Comparison of ENCODE assay signal across 1 cellular context in genomic region chr17:59329558-59330313, GRCh38.
TF ChIP-seq lines count a peak whose summit lies in the region.

No MANE protein-coding gene starts in this region.

TF ChIP-seq in K562, 482 proteins besides CTCF, POLR2A, EP300 and RAD21 (continued from another document and continues in another):
- TF ChIP-seq PREB (CRISPR knock-in tag; IDR thresholded peaks at IDR 0.05): no peak
- TF ChIP-seq CEBPG (CRISPR knock-in tag; IDR thresholded peaks at IDR 0.05): no peak
- TF ChIP-seq CEBPG (tag; conservative IDR thresholded peaks at IDR 0.05 in 1 of 2, IDR thresholded peaks at IDR 0.05 in 1 of 2): peak in 1 of 2 experiments; percentile 43; a peak in 1 of 4 replicates
- 0 out of 2 replicates have a peak, but pooled peaks have one; percentile 26 for TF ChIP-seq ZFX (CRISPR knock-in tag; IDR thresholded peaks at IDR 0.05)
- TF ChIP-seq USF2 (CRISPR knock-in tag; IDR thresholded peaks at IDR 0.05): no peak
- peak; percentile 88 for TF ChIP-seq HMBOX1 (IDR thresholded peaks at IDR 0.05)
- TF ChIP-seq HNRNPK (IDR thresholded peaks at IDR 0.05; ENCODE audit: low read depth, low read length, poor library complexity, severe bottlenecking): no peak
- 0 out of 4 replicates have a peak, but pooled peaks of 1 of the 2 experiments have one; percentile 11 for TF ChIP-seq FOXK2 (conservative IDR thresholded peaks at IDR 0.05 in 1 of 2, IDR thresholded peaks at IDR 0.05 in 1 of 2; ENCODE audit: low read depth in 2 of 2)
- TF ChIP-seq ZBTB40 (IDR thresholded peaks at IDR 0.05): peak; percentile 51; the same call in 1 of the 2 replicates
- no peak for TF ChIP-seq ZBTB40 (CRISPR knock-in tag; IDR thresholded peaks at IDR 0.05)
- no peak for TF ChIP-seq ZNF217 (CRISPR knock-in tag; IDR thresholded peaks at IDR 0.05)
- TF ChIP-seq TFE3 (CRISPR knock-in tag; IDR thresholded peaks at IDR 0.05): no peak
- no peak for TF ChIP-seq GATA2 (CRISPR knock-in tag; IDR thresholded peaks at IDR 0.05)
- TF ChIP-seq NFATC3 (IDR thresholded peaks at IDR 0.05): peak; percentile 44; the same call in 1 of the 2 replicates
- no peak for TF ChIP-seq CTCFL (IDR thresholded peaks at IDR 0.05; ENCODE audit: borderline replicate concordance, insufficient read depth, low read depth, low read length, poor library complexity, severe bottlenecking)
- no peak for TF ChIP-seq ZHX1 (conservative IDR thresholded peaks at IDR 0.05; ENCODE audit: low read length)
- TF ChIP-seq NCOR1 (IDR thresholded peaks at IDR 0.05): peak; percentile 28; the same call in 1 of the 2 replicates
- no peak for TF ChIP-seq CBFB (CRISPR knock-in tag; IDR thresholded peaks at IDR 0.05)
- 0 out of 2 replicates have a peak, but pooled peaks have one; percentile 24 for TF ChIP-seq EP400 (IDR thresholded peaks at IDR 0.05)
- TF ChIP-seq CTBP1 (IDR thresholded peaks at IDR 0.05; ENCODE audit: borderline replicate concordance): peak; percentile 13; the same call in 1 of the 2 replicates
- peak; percentile 68 for TF ChIP-seq ZNF740 (CRISPR knock-in tag; IDR thresholded peaks at IDR 0.05)
- TF ChIP-seq ZNF740 (tag; IDR thresholded peaks at IDR 0.05): peak in 1 of 2 experiments; percentile 78; a peak in 2 of 4 replicates
- TF ChIP-seq SMC3 (conservative IDR thresholded peaks at IDR 0.05; ENCODE audit: insufficient read depth, low read depth, low read length): peak; percentile 66
- peak; percentile 62 for TF ChIP-seq CEBPB (tag; IDR thresholded peaks at IDR 0.05)
- TF ChIP-seq MXD1 (CRISPR knock-in tag; IDR thresholded peaks at IDR 0.05; ENCODE audit: borderline replicate concordance, poor library complexity, severe bottlenecking): no peak
- no peak for TF ChIP-seq PBX2 (CRISPR knock-in tag; IDR thresholded peaks at IDR 0.05; ENCODE audit: low read depth)
- no peak for TF ChIP-seq PBX2 (tag; conservative IDR thresholded peaks at IDR 0.05; ENCODE audit: low read depth)
